In genomic region chr15:42409011-42409410, GRCh38 we compare ENCODE assay signal across 15 cellular contexts. TPM values are rescaled to one million over a fixed set of nuclear protein-coding genes. Genes with fewer than 3 reads are reported as not detected.
DNase-seq lines count a peak whose midpoint lies in the region; ATAC-seq, FAIRE-seq and TF ChIP-seq lines count a peak whose summit lies in the region.
"Had no signal": no experiment of that assay in that cellular context is flagged by ENCODE, and none has a peak within 500 bp of the region (broad histone marks: within the 10 kb centered on the region; RNA-seq: fewer than 3 reads in every experiment).

No MANE protein-coding gene starts in this region.

- no peak overlapping the region for H3K4me3 ChIP-seq in liver (ENCODE audit: low read depth in 1 of 3, low read length in 3 of 3)
- H3K4me3 ChIP-seq in gastrocnemius medialis = no peak overlapping the region
- no peak overlapping the region for H3K4me3 ChIP-seq in A673 (ENCODE audit: low read depth, low read length, poor library complexity, severe bottlenecking)
- H3K4me3 ChIP-seq: BLaER1 treated with 17β-estradiol and CSF1 and Interleukin-3, amounts not matched to agents 10 nM and 100 nM; HAP-1 had no signal

- no TSS peak for BruUV-seq in A673 (replicated peaks; lab: Mats Ljungman, UMichigan)

- intact Hi-C loops in Right ventricle myocardium superior (cut with DNase I) (no loop called here), Right ventricle myocardium inferior (cut with DNase I) (no loop called here), gastrocnemius medialis (cut with DNase I; ENCODE audit: low total_unique reads) (no loop called here), A673 (cut with micrococcal nuclease; ENCODE audit: unreplicated experiment) (no loop called here)

- no peaks in the 10 kb centered on the region for H3K27me3 ChIP-seq in liver (ENCODE audit: control insufficient read depth in 4 of 4, insufficient read depth in 4 of 4, low read length in 3 of 4)
- no peaks in the 10 kb centered on the region for H3K27me3 ChIP-seq in gastrocnemius medialis
- H3K27me3 ChIP-seq in A673 (replicated peaks; ENCODE audit: insufficient read depth, low read depth, low read length, poor library complexity) = no peaks in the 10 kb centered on the region
- H3K27me3 ChIP-seq: BLaER1 treated with 17β-estradiol and CSF1 and Interleukin-3, amounts not matched to agents 10 nM and 100 nM had no signal

- no peak for DNase-seq in Right ventricle myocardium superior
- DNase-seq in Right ventricle myocardium inferior (ENCODE audit: missing footprints) = no peak
- DNase-seq in gastrocnemius medialis = no peak
- DNase-seq in A673 (ENCODE audit: low spot score) = no peak
- no peak for DNase-seq in urothelium cell line (ENCODE audit: low spot score)
- DNase-seq: 8988T; Calu3; CD8-positive, alpha-beta T cell; DMS79 treated with DMSO at 0.1 percent for 48 hours; GF-D8 had no signal

- POLR2A ChIA-PET in A673 (lab: Charles Lee; ENCODE audit: low non-redundant PET) = interaction anchor here (0.6 kb wide), 1 partner anchor 45 kb away, joined by 6 read pairs; no protein-coding TSS in a partner anchor

- ATAC-seq in Right ventricle myocardium superior (ENCODE audit: poor library complexity) (peak; percentile 10), Right ventricle myocardium inferior (no peak), gastrocnemius medialis (no peak), GM18511 (IDR thresholded peaks at IDR 0.05; ENCODE audit: unreplicated experiment) (no peak)
- ATAC-seq: CD8-positive, alpha-beta T cell had no signal

- H3K27ac ChIP-seq in liver (ENCODE audit: low read depth in 1 of 2, low read length in 2 of 2) = no peak overlapping the region
- H3K27ac ChIP-seq in gastrocnemius medialis = peak overlapping the region in 3 of 4 donors; percentile 15 to 75 (median 43)
- H3K27ac ChIP-seq in A673 (ENCODE audit: low read depth, low read length, poor library complexity, severe bottlenecking) = no peak overlapping the region
- H3K27ac ChIP-seq: BLaER1 treated with 17β-estradiol and CSF1 and Interleukin-3, amounts not matched to agents 10 nM and 100 nM had no signal

- FAIRE-seq in urothelium cell line (lab: Jason Lieb, UNC) = no peak
- FAIRE-seq: GM19239 had no signal

- TF ChIP-seq POLR2A in gastrocnemius medialis (IDR thresholded peaks at IDR 0.05) = no peak

- in situ Hi-C loops in gastrocnemius medialis (cut with MboI; ENCODE audit: low sequenced_read_pairs in 4 of 4) = no loop called here

- H3K36me3 ChIP-seq in liver (ENCODE audit: control insufficient read depth in 4 of 4, insufficient read depth in 3 of 4, low read depth in 1 of 4, low read length in 3 of 4) = peaks cover 5 to 18% (median 9%) of the 10 kb centered on the region in 4 donors
- peaks cover 0 to 70% of the 10 kb centered on the region in 2 donors for H3K36me3 ChIP-seq in gastrocnemius medialis
- peaks cover 3% of the 10 kb centered on the region for H3K36me3 ChIP-seq in A673 (ENCODE audit: insufficient read depth, low read length, poor library complexity, severe bottlenecking)

- TF ChIP-seq CTCF in liver (IDR thresholded peaks at IDR 0.05; ENCODE audit: low read depth, low read length, missing input control) = no peak
- TF ChIP-seq CTCF in gastrocnemius medialis (IDR thresholded peaks at IDR 0.05 in 4 of 5, conservative IDR thresholded peaks at IDR 0.05 in 1 of 5) = no peak
- TF ChIP-seq CTCF in A673 (conservative IDR thresholded peaks at IDR 0.05; ENCODE audit: low read depth, low read length) = no peak

- H3K9me3 ChIP-seq in liver (ENCODE audit: control insufficient read depth in 4 of 4, low read length in 3 of 4) = no peaks in the 10 kb centered on the region
- no peaks in the 10 kb centered on the region for H3K9me3 ChIP-seq in gastrocnemius medialis
- H3K9me3 ChIP-seq in A673 (ENCODE audit: low read depth, low read length, poor library complexity, severe bottlenecking) = no peaks in the 10 kb centered on the region
- H3K9me3 ChIP-seq: BLaER1 treated with 17β-estradiol and CSF1 and Interleukin-3, amounts not matched to agents 10 nM and 100 nM; HAP-1 had no signal

- WGBS in liver = 64% methylated on average over 9 of the region's 9 CpGs

- CTCF ChIA-PET in A673 (lab: Charles Lee) = no interaction called here

- H3K9ac ChIP-seq in liver (ENCODE audit: low read depth in 1 of 2, low read length in 2 of 2) = no peak overlapping the region
- H3K9ac ChIP-seq: BLaER1 treated with 17β-estradiol and CSF1 and Interleukin-3, amounts not matched to agents 10 nM and 100 nM had no signal

- peak in 1 of 2 donors; percentile 38 for TF ChIP-seq RAD21 in liver (IDR thresholded peaks at IDR 0.05)

- H3K4me1 ChIP-seq in liver (ENCODE audit: control insufficient read depth in 4 of 4, insufficient read depth in 4 of 4, low read length in 3 of 4) (peaks cover 3 to 36% (median 25%) of the 10 kb centered on the region in 4 donors), gastrocnemius medialis (peaks cover 11 to 14% of the 10 kb centered on the region in 2 donors), A673 (ENCODE audit: insufficient read depth, low read length, poor library complexity, severe bottlenecking) (no peaks in the 10 kb centered on the region)

TF ChIP-seq in liver, 16 proteins besides CTCF, POLR2A, EP300 and RAD21:
- TF ChIP-seq NR2F2 (IDR thresholded peaks at IDR 0.05) (peak; percentile 31), TAF1 (conservative IDR thresholded peaks at IDR 0.05) (no peak), HNF4A (conservative IDR thresholded peaks at IDR 0.05) (peak; percentile 12 to 19), HNF4G (IDR thresholded peaks at IDR 0.05) (no peak), ATF3 (IDR thresholded peaks at IDR 0.05) (no peak)

RNA-seq across cellular contexts. Expression of gene CAPN3, which starts 49.7 kb away (rescaled TPM):
- total RNA-seq in Right ventricle myocardium superior (2.6 TPM), Right ventricle myocardium inferior (3.4 TPM), liver (1 to 10 TPM; 2.0 to 6.1 TPM), gastrocnemius medialis (100 to 1,000 TPM in 3 of 4 donors, 10 to 100 TPM in 1; 96.8 to 263 (median 163) TPM), A673 (2021) (0.54 and 0.55 TPM in 2 replicates)
- polyA plus RNA-seq in liver = 1 to 10 TPM; 2.2 to 6.1 TPM

Comparison
In these comparisons a context has a peak if more than half of its experiments do, and no peak if none do; other contexts are left out.
1. H3K27ac ChIP-seq: peak in gastrocnemius medialis (3 of 4); none in liver (0 of 2) and A673 (single experiment).
2. RNA of gene CAPN3, which starts 49.7 kb away (total RNA-seq): 96.8 to 263 TPM in gastrocnemius medialis; 2.0 to 6.1 TPM in liver, 3.4 TPM in Right ventricle myocardium inferior (single experiment), 2.6 TPM in Right ventricle myocardium superior (single experiment) and 0.54 to 0.55 TPM in A673; every median in the first group is over 10 times any median in the second.